In the genomic region with DNA sequence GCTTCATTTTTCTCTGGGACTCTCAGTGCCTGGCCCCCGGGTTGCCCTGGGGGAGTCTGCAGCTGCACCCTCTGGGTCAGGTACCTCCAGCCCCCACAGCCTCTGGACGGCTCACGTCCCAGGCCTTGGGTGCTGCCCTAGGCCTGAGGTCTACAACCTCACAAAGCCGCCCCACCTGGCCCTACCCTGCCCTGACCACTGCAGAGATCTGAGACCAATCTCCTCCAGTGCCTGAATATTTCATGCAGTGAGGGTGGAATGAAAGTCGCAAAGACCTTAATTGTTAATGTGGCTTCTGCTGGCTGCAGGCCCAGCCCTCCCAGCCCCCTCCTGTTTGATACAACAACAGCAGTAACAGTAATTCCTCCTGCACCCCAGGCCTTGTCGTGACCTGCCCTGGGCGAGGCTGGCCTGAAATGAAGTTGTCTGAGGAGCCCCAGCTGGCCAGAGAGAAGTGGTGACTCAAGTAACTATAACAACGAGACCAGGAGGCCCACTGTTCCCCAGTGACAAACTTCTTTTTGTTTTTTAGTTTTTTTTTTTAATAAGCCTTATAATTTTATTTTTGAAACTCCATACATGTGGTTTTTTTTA, we compare ENCODE assay signal across 17 cellular contexts. TPM values are rescaled to one million over a fixed set of nuclear protein-coding genes. Genes with fewer than 3 reads are reported as not detected.
DNase-seq lines count a peak whose midpoint lies in the region; ATAC-seq, FAIRE-seq and TF ChIP-seq lines count a peak whose summit lies in the region.
"Had no signal": no experiment of that assay in that cellular context is flagged by ENCODE, and none has a peak within 500 bp of the region (broad histone marks: within the 10 kb centered on the region; RNA-seq: fewer than 3 reads in every experiment).

No MANE protein-coding gene starts in this region.

- POLR2A ChIA-PET in WTC11 (lab: Charles Lee) = no interaction called here

- 67% methylated on average over 8 of the region's 8 CpGs for WGBS in hepatocyte (ENCODE audit: low lambda C conversion rate, missing lambda C conversion rate)

- DNase-seq in Right ventricle myocardium inferior (ENCODE audit: missing footprints) = peak; percentile 57
- DNase-seq in cardiac septum (ENCODE audit: low spot score) = no peak
- no peak for DNase-seq in WTC11 (ENCODE audit: low spot score)
- DNase-seq in hepatocyte (ENCODE audit: low spot score) = peak; percentile 56
- DNase-seq in NCI-H526 (lab: John Stamatoyannopoulos, UW) = no peak
- DNase-seq in dedifferentiated amniotic fluid mesenchymal stem cell (ENCODE audit: extremely low spot score) = no peak
- DNase-seq in frontal cortex (ENCODE audit: low spot score in 2 of 2) = no peak
- DNase-seq: ACHN; effector CD8-positive, alpha-beta T cell; MM.1S; NCI-H345; T-helper 2 cell had no signal

- no peak overlapping the region for H3K27ac Mint-ChIP-seq in WTC11
- H3K27ac Mint-ChIP-seq: activated T-helper 2 cell treated with anti-CD3 and anti-CD28 coated beads, Interferon-gamma antibody, Interleukin-2, Interleukin-4, amounts not matched to agents 10 μg/mL and 5 μg/mL and 100 μg/mL, durations not matched to agents 14 hours and 24 hours and 36 hours had no signal

- H3K9me3 Mint-ChIP-seq in WTC11 = no peaks in the 10 kb centered on the region
- H3K9me3 Mint-ChIP-seq: activated T-helper 2 cell treated with anti-CD3 and anti-CD28 coated beads, Interferon-gamma antibody, Interleukin-2, Interleukin-4, amounts not matched to agents 10 μg/mL and 5 μg/mL and 100 μg/mL, durations not matched to agents 14 hours and 24 hours and 36 hours had no signal

- no peaks in the 10 kb centered on the region for H3K9me3 ChIP-seq in hepatocyte (ENCODE audit: low read depth)
- H3K9me3 ChIP-seq: neutrophil, Peyer's patch, transverse colon had no signal

- peaks cover 19% of the 10 kb centered on the region for H3K4me1 ChIP-seq in hepatocyte (ENCODE audit: insufficient read depth)

- ATAC-seq in Right ventricle myocardium inferior (no peak), WTC11 (peak; percentile 39), GM21619 (IDR thresholded peaks at IDR 0.05; ENCODE audit: unreplicated experiment) (no peak)

- H3K36me3 ChIP-seq in hepatocyte (replicated peaks; ENCODE audit: insufficient read depth, low read depth) = no peaks in the 10 kb centered on the region
- H3K36me3 ChIP-seq: neutrophil, Peyer's patch, transverse colon had no signal

- no peaks in the 10 kb centered on the region for H3K27me3 ChIP-seq in hepatocyte
- H3K27me3 ChIP-seq: Peyer's patch had no signal

- no peak for TF ChIP-seq CTCF in WTC11 (IDR thresholded peaks at IDR 0.05)
- no peak for TF ChIP-seq CTCF in hepatocyte (IDR thresholded peaks at IDR 0.05; ENCODE audit: poor library complexity)

- FAIRE-seq in frontal cortex (lab: Jason Lieb, UNC) = no peak

- no peaks in the 10 kb centered on the region for H3K9me2 ChIP-seq in hepatocyte (replicated peaks; ENCODE audit: insufficient read depth)

- no peaks in the 10 kb centered on the region for H3K79me2 ChIP-seq in hepatocyte

- no peaks in the 10 kb centered on the region for H3K36me3 Mint-ChIP-seq in WTC11

- H4K20me1 ChIP-seq in hepatocyte (ENCODE audit: insufficient read depth, poor library complexity, severe bottlenecking) = no peaks in the 10 kb centered on the region

- H3K4me1 Mint-ChIP-seq in WTC11 = no peaks in the 10 kb centered on the region; the same call in 1 of the 2 replicates

- CTCF ChIA-PET in WTC11 (lab: Charles Lee) = interaction anchor here (0.6 kb wide), 1 partner anchor 197 kb away, joined by 3 read pairs; no protein-coding TSS in a partner anchor

- H3K27ac ChIP-seq in hepatocyte = peak overlapping the region; percentile 4
- H3K27ac ChIP-seq: neutrophil had no signal

- H3K4me2 ChIP-seq in hepatocyte = peak overlapping the region; percentile 39

- H2AFZ ChIP-seq in hepatocyte = no peak overlapping the region

- H3K4me3 ChIP-seq in hepatocyte = no peak overlapping the region
- H3K4me3 ChIP-seq: Peyer's patch, transverse colon had no signal

- intact Hi-C loops in Right ventricle myocardium inferior (cut with DNase I) (no loop called here), cardiac septum (cut with DNase I) (no loop called here)

- no peaks in the 10 kb centered on the region for H3K27me3 Mint-ChIP-seq in WTC11 (ENCODE audit: low read depth)

- no peak overlapping the region for H3K4me3 Mint-ChIP-seq in WTC11

TF ChIP-seq in WTC11, 78 proteins besides CTCF, POLR2A, EP300 and RAD21 (continues in another document):
- TF ChIP-seq ZBTB21 (CRISPR knock-in tag; IDR thresholded peaks at IDR 0.05; ENCODE audit: borderline replicate concordance) = no peak
- TF ChIP-seq RORB (CRISPR knock-in tag; IDR thresholded peaks at IDR 0.05) = no peak
- no peak for TF ChIP-seq GABPB1 (CRISPR knock-in tag; IDR thresholded peaks at IDR 0.05)
- TF ChIP-seq, protein P1, sequence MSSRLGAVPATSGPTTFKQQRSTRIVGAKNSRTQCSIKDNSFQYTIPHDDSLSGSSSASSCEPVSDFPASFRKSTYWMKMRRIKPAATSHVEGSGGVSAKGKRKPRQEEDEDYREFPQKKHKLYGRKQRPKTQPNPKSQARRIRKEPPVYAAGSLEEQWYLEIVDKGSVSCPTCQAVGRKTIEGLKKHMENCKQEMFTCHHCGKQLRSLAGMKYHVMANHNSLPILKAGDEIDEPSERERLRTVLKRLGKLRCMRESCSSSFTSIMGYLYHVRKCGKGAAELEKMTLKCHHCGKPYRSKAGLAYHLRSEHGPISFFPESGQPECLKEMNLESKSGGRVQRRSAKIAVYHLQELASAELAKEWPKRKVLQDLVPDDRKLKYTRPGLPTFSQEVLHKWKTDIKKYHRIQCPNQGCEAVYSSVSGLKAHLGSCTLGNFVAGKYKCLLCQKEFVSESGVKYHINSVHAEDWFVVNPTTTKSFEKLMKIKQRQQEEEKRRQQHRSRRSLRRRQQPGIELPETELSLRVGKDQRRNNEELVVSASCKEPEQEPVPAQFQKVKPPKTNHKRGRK (CRISPR knock-in tag; IDR thresholded peaks at IDR 0.05; ENCODE audit: borderline replicate concordance) = no peak
- TF ChIP-seq ZNF219 (CRISPR knock-in tag; IDR thresholded peaks at IDR 0.05; ENCODE audit: borderline replicate concordance) = no peak
- TF ChIP-seq, protein P2, sequence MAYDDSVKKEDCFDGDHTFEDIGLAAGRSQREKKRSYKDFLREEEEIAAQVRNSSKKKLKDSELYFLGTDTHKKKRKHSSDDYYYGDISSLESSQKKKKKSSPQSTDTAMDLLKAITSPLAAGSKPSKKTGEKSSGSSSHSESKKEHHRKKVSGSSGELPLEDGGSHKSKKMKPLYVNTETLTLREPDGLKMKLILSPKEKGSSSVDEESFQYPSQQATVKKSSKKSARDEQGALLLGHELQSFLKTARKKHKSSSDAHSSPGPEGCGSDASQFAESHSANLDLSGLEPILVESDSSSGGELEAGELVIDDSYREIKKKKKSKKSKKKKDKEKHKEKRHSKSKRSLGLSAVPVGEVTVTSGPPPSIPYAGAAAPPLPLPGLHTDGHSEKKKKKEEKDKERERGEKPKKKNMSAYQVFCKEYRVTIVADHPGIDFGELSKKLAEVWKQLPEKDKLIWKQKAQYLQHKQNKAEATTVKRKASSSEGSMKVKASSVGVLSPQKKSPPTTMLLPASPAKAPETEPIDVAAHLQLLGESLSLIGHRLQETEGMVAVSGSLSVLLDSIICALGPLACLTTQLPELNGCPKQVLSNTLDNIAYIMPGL (CRISPR knock-in tag; IDR thresholded peaks at IDR 0.05) = no peak
- TF ChIP-seq, protein P3, sequence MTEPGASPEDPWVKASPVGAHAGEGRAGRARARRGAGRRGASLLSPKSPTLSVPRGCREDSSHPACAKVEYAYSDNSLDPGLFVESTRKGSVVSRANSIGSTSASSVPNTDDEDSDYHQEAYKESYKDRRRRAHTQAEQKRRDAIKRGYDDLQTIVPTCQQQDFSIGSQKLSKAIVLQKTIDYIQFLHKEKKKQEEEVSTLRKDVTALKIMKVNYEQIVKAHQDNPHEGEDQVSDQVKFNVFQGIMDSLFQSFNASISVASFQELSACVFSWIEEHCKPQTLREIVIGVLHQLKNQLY (CRISPR knock-in tag; IDR thresholded peaks at IDR 0.05) = no peak
- TF ChIP-seq, protein P4, sequence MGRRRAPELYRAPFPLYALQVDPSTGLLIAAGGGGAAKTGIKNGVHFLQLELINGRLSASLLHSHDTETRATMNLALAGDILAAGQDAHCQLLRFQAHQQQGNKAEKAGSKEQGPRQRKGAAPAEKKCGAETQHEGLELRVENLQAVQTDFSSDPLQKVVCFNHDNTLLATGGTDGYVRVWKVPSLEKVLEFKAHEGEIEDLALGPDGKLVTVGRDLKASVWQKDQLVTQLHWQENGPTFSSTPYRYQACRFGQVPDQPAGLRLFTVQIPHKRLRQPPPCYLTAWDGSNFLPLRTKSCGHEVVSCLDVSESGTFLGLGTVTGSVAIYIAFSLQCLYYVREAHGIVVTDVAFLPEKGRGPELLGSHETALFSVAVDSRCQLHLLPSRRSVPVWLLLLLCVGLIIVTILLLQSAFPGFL (CRISPR knock-in tag; IDR thresholded peaks at IDR 0.05; ENCODE audit: borderline replicate concordance) = no peak
- no peak for TF ChIP-seq ATF1 (CRISPR knock-in tag; IDR thresholded peaks at IDR 0.05)
- TF ChIP-seq OVOL2 (CRISPR knock-in tag; IDR thresholded peaks at IDR 0.05; ENCODE audit: borderline replicate concordance) = no peak
- no peak for TF ChIP-seq ZNF396 (CRISPR knock-in tag; IDR thresholded peaks at IDR 0.05; ENCODE audit: borderline replicate concordance)
- TF ChIP-seq, protein P5, sequence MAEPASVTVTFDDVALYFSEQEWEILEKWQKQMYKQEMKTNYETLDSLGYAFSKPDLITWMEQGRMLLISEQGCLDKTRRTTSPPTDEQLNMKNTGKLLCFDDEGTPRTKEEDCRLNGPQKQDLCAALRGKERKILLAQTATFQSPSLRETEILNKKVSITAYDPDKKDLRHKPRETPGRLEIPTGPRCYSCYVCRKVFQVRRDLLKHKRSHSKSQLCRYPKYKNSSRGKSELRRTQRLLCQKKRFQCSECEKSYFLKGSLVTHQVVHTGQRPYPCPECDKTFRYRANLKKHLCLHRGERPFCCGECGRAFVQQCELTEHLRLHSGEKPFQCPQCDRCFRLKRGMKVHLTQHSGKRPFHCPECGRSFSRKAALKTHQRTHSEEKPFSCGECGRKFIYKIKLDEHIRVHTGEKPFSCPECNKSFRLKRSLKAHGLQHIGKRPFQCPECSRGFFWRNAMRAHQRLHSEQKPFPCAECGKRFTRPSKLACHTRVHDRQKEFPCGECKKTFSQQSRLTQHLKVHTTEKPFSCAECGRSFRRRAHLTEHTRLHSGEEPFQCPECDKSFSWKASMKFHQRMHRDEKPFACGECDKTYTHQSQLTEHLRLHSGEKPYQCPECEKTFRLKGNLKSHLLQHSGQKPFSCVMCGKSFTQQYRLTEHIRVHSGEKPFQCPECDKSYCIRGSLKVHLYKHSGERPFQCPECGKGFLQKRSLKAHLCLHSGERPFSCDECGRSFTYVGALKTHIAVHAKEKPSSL (CRISPR knock-in tag; conservative IDR thresholded peaks at IDR 0.05) = no peak

RNA-seq across cellular contexts. Expression of a gene that starts 8.8 kb away (rescaled TPM):
- total RNA-seq in Right ventricle myocardium inferior (53.1 TPM), cardiac septum (21.4 TPM), WTC11 (2021) (28.7 to 35.8 TPM (median 30.4 TPM) in 3 replicates), hepatocyte (32.8 and 37.8 TPM in 2 replicates), frontal cortex (9.8 TPM)
- polyA plus RNA-seq in hepatocyte = 33.8 and 47.2 TPM in 2 replicates

RNA-seq across cellular contexts. Expression of a gene that starts 32.1 kb away (rescaled TPM):
- 1.5 TPM for total RNA-seq in Right ventricle myocardium inferior
- 1.9 TPM for total RNA-seq in cardiac septum
- 1.2 to 2.0 TPM (median 1.5 TPM) in 3 replicates for total RNA-seq in WTC11 (2021)
- 0.64 and 0.83 TPM in 2 replicates for total RNA-seq in hepatocyte
- 0.88 and 1.4 TPM in 2 replicates for polyA plus RNA-seq in hepatocyte
- total RNA-seq in frontal cortex = 5.3 TPM
- total RNA-seq: activated T-helper 2 cell treated with anti-CD3 and anti-CD28 coated beads, Interferon-gamma antibody, Interleukin-2, Interleukin-4, amounts not matched to agents 10 μg/mL and 5 μg/mL and 100 μg/mL, durations not matched to agents 14 hours and 24 hours and 36 hours had no signal

Comparison
In these comparisons a context has a peak if more than half of its experiments do, and no peak if none do; other contexts are left out.
1. DNase-seq: peak in Right ventricle myocardium inferior (single experiment) and hepatocyte (single experiment); none in cardiac septum (single experiment), WTC11 (single experiment), NCI-H526 (0 of 2), dedifferentiated amniotic fluid mesenchymal stem cell (single experiment) and frontal cortex (0 of 2).